Comparison of ENCODE assay signal across 8 cellular contexts in genomic region chr2:29114841-29115609, GRCh38.
DNase-seq lines count a peak whose midpoint lies in the region; ATAC-seq and TF ChIP-seq lines count a peak whose summit lies in the region.

Gene CLIP4 (plus strand): TSS chr2:29115415. CDS start chr2:29121389, 5,974 bp downstream.

- peak within 1 kb of the TSS; percentile 51 to 68 for H3K4me3 ChIP-seq in cardiac fibroblast (replicated peaks in 1 of 2; ENCODE audit: low read depth in 2 of 2, low read length in 2 of 2)

- DNase-seq in NK-92 treated with Interleukin-12 subunit alpha and Interleukin-12 subunit beta, amount 100 ng/mL, for 24 hours (lab: John Stamatoyannopoulos, UW) = peak; percentile 18
- no peak for DNase-seq in NK-92 (lab: John Stamatoyannopoulos, UW; ENCODE audit: unreplicated experiment)
- DNase-seq in activated CD4-positive, CD25-positive, alpha-beta regulatory T cell treated with anti-CD3 and anti-CD28 coated beads, Interleukin-2, amount 50 U/mL, for 16 hours (ENCODE audit: low read depth, low spot score) = peak; percentile 33
- DNase-seq in cardiac fibroblast (ENCODE audit: low read depth in 2 of 2) = peak; percentile 51 to 74
- DNase-seq in iris pigment epithelial cell (ENCODE audit: low read depth) = peak; percentile 78
- DNase-seq in stimulated activated CD4-positive, alpha-beta T cell treated with anti-CD3 and anti-CD28 coated beads, Interleukin-12 subunit alpha, Interleukin-12 subunit beta, amount 100 ng/mL, for 4 hours = peak; percentile 77
- no peak for DNase-seq in T1000 (lab: John Stamatoyannopoulos, UW)

- peak; percentile 50 for ATAC-seq in HG03521 (IDR thresholded peaks at IDR 0.05; ENCODE audit: unreplicated experiment)

- no peak for TF ChIP-seq CTCF in cardiac fibroblast (IDR thresholded peaks at IDR 0.05; ENCODE audit: low read depth, low read length)

Comparison
In these comparisons a context has a peak if more than half of its experiments do, and no peak if none do; other contexts are left out.
1. DNase-seq: peak in NK-92 treated with Interleukin-12 subunit alpha and Interleukin-12 subunit beta, amount 100 ng/mL, for 24 hours (single experiment), activated CD4-positive, CD25-positive, alpha-beta regulatory T cell treated with anti-CD3 and anti-CD28 coated beads, Interleukin-2, amount 50 U/mL, for 16 hours (single experiment), cardiac fibroblast (2 of 2), iris pigment epithelial cell (single experiment) and stimulated activated CD4-positive, alpha-beta T cell treated with anti-CD3 and anti-CD28 coated beads, Interleukin-12 subunit alpha, Interleukin-12 subunit beta, amount 100 ng/mL, for 4 hours (single experiment); none in NK-92 (single experiment) and T1000 (single experiment).